In the genomic region with DNA sequence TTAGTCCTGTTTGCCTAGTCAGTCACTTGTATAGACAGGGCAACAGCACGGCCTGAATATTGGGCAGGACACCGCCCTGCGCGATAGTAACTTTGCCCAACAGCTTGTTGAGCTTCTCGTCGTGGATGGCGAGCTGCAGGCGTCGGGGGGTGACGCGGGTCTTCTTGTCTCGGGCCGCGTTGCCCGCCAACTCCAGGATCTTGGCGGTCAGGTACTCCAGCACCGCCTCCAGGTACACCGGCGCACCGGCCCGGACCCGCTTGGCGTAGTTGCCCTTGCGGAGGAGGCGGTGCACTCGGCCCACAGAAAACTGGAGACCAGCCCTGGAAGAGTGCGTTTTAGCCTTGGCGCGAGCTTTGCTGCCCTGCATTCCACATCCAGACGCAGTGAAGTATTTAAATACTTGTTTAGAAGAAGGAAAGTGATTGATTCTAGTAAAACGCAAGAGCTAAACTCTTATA, we compare ENCODE assay signal across 1 cellular context.
TF ChIP-seq lines count a peak whose summit lies in the region.

No MANE protein-coding gene starts in this region.

TF ChIP-seq in IMR-90, 13 proteins besides CTCF, POLR2A, EP300 and RAD21 (continued from another document):
- no peak for TF ChIP-seq ELK1 (IDR thresholded peaks at IDR 0.05; ENCODE audit: borderline replicate concordance, low read depth, low read length)
- TF ChIP-seq MXI1 (IDR thresholded peaks at IDR 0.05; ENCODE audit: borderline replicate concordance, low read depth, low read length), result no peak
- TF ChIP-seq RFX5 (IDR thresholded peaks at IDR 0.05; ENCODE audit: low read depth, low read length), result no peak
- TF ChIP-seq USF2 (IDR thresholded peaks at IDR 0.05; ENCODE audit: low read depth, low read length), result no peak
- TF ChIP-seq CEBPB (IDR thresholded peaks at IDR 0.05; ENCODE audit: low read depth, low read length), result no peak
